ENCODE assay signal across 1 cellular context in the genomic region with DNA sequence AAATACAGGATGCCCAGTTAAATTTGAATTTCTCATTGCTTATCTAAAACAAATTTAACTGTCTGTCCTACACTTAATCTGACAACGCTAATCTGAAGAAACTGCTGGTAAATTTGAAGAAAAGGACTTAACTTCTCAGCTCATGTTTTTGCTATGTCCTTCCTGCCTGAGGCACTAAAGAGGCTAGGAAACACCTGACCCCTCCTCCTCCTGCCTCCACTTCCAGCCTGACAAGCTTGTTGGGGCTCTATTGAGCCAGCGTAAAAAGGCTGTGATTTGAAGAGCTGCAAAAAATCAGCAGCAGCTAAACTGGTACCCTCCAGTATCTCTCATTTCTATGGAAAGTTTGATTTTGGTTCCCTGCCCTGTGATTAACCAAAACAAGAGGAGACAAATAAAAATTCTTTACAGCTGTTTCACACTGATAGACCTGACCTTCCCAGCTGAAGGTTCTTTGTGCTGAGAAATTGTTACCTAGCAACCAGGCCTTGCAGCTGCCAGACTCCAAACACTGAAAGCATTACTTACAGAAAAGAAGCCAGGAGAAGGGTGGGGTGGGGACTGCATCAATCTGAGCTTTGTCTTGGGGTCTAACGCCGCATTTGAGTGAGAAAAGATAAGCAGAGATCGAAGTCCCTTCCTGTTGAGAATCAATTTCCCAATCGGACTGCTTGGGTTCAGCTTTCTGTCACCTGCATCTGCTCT.
TF ChIP-seq lines count a peak whose summit lies in the region.

No MANE protein-coding gene starts in this region.

TF ChIP-seq in WTC11, 78 proteins besides CTCF, POLR2A, EP300 and RAD21 (continued from another document):
- TF ChIP-seq, protein P1, sequence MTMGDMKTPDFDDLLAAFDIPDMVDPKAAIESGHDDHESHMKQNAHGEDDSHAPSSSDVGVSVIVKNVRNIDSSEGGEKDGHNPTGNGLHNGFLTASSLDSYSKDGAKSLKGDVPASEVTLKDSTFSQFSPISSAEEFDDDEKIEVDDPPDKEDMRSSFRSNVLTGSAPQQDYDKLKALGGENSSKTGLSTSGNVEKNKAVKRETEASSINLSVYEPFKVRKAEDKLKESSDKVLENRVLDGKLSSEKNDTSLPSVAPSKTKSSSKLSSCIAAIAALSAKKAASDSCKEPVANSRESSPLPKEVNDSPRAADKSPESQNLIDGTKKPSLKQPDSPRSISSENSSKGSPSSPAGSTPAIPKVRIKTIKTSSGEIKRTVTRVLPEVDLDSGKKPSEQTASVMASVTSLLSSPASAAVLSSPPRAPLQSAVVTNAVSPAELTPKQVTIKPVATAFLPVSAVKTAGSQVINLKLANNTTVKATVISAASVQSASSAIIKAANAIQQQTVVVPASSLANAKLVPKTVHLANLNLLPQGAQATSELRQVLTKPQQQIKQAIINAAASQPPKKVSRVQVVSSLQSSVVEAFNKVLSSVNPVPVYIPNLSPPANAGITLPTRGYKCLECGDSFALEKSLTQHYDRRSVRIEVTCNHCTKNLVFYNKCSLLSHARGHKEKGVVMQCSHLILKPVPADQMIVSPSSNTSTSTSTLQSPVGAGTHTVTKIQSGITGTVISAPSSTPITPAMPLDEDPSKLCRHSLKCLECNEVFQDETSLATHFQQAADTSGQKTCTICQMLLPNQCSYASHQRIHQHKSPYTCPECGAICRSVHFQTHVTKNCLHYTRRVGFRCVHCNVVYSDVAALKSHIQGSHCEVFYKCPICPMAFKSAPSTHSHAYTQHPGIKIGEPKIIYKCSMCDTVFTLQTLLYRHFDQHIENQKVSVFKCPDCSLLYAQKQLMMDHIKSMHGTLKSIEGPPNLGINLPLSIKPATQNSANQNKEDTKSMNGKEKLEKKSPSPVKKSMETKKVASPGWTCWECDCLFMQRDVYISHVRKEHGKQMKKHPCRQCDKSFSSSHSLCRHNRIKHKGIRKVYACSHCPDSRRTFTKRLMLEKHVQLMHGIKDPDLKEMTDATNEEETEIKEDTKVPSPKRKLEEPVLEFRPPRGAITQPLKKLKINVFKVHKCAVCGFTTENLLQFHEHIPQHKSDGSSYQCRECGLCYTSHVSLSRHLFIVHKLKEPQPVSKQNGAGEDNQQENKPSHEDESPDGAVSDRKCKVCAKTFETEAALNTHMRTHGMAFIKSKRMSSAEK (CRISPR knock-in tag; IDR thresholded peaks at IDR 0.05; ENCODE audit: borderline replicate concordance), result no peak
- TF ChIP-seq, protein P2, sequence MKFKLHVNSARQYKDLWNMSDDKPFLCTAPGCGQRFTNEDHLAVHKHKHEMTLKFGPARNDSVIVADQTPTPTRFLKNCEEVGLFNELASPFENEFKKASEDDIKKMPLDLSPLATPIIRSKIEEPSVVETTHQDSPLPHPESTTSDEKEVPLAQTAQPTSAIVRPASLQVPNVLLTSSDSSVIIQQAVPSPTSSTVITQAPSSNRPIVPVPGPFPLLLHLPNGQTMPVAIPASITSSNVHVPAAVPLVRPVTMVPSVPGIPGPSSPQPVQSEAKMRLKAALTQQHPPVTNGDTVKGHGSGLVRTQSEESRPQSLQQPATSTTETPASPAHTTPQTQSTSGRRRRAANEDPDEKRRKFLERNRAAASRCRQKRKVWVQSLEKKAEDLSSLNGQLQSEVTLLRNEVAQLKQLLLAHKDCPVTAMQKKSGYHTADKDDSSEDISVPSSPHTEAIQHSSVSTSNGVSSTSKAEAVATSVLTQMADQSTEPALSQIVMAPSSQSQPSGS (CRISPR knock-in tag; IDR thresholded peaks at IDR 0.05; ENCODE audit: borderline replicate concordance, low read depth), result no peak
- TF ChIP-seq ARID4B (CRISPR knock-in tag; IDR thresholded peaks at IDR 0.05; ENCODE audit: borderline replicate concordance), result no peak
- no peak for TF ChIP-seq ZNF263 (CRISPR knock-in tag; IDR thresholded peaks at IDR 0.05; ENCODE audit: low read depth)
- TF ChIP-seq ZNF121 (CRISPR knock-in tag; IDR thresholded peaks at IDR 0.05), result no peak
- TF ChIP-seq MYBL2 (CRISPR knock-in tag; IDR thresholded peaks at IDR 0.05), result no peak
- TF ChIP-seq HMGXB4 (CRISPR knock-in tag; IDR thresholded peaks at IDR 0.05), result no peak
- no peak for TF ChIP-seq FOXJ3 (CRISPR knock-in tag; IDR thresholded peaks at IDR 0.05; ENCODE audit: borderline replicate concordance)
- TF ChIP-seq ZSCAN18 (CRISPR knock-in tag; IDR thresholded peaks at IDR 0.05), result no peak
- no peak for TF ChIP-seq ZNF425 (CRISPR knock-in tag; conservative IDR thresholded peaks at IDR 0.05)
- no peak for TF ChIP-seq RORB (CRISPR knock-in tag; IDR thresholded peaks at IDR 0.05)
- TF ChIP-seq ZNF317 (CRISPR knock-in tag; IDR thresholded peaks at IDR 0.05; ENCODE audit: borderline replicate concordance, low read depth), result no peak
- no peak for TF ChIP-seq ETV6 (CRISPR knock-in tag; IDR thresholded peaks at IDR 0.05)
- TF ChIP-seq JUN (CRISPR knock-in tag; IDR thresholded peaks at IDR 0.05), result no peak
- no peak for TF ChIP-seq ZBTB43 (CRISPR knock-in tag; IDR thresholded peaks at IDR 0.05)
- TF ChIP-seq RELA (CRISPR knock-in tag; IDR thresholded peaks at IDR 0.05; ENCODE audit: borderline replicate concordance), result no peak
- no peak for TF ChIP-seq FOXP1 (CRISPR knock-in tag; IDR thresholded peaks at IDR 0.05; ENCODE audit: borderline replicate concordance)
